23 cellular contexts compared by ENCODE assay signal in genomic region chr6:50007821-50008220, GRCh38. TPM values are rescaled to one million over a fixed set of nuclear protein-coding genes. Genes with fewer than 3 reads are reported as not detected.
DNase-seq lines count a peak whose midpoint lies in the region; ATAC-seq, FAIRE-seq and TF ChIP-seq lines count a peak whose summit lies in the region.
"Had no signal": no experiment of that assay in that cellular context is flagged by ENCODE, and none has a peak within 500 bp of the region (broad histone marks: within the 10 kb centered on the region; RNA-seq: fewer than 3 reads in every experiment).

No MANE protein-coding gene starts in this region.

- no peaks in the 10 kb centered on the region for H4K20me1 ChIP-seq in astrocyte (ENCODE audit: insufficient read depth, low read length)
- no peaks in the 10 kb centered on the region for H4K20me1 ChIP-seq in keratinocyte (ENCODE audit: control insufficient read depth, extremely low read depth, insufficient read depth, low read length)

- H3K9me1 ChIP-seq in keratinocyte (ENCODE audit: control insufficient read depth, extremely low read depth, insufficient read depth, low read length): no peaks in the 10 kb centered on the region

- FAIRE-seq in HTR-8/SVneo (lab: Jason Lieb, UNC): no peak
- no peak for FAIRE-seq in astrocyte (lab: Jason Lieb, UNC)
- peak; percentile 83 for FAIRE-seq in keratinocyte (lab: Jason Lieb, UNC)
- FAIRE-seq: endometrium had no signal

- intact Hi-C loops in Calu3 (cut with micrococcal nuclease; ENCODE audit: unreplicated experiment): no loop called here
- intact Hi-C loops in body of pancreas (cut with DNase I): no loop called here
- intact Hi-C loops in CD8-positive, alpha-beta T cell (cut with DNase I, micrococcal nuclease): no loop called here

- DNase-seq in Calu3: no peak
- peak; percentile 21 for DNase-seq in HTR-8/SVneo (ENCODE audit: insufficient read length, low spot score)
- peak; percentile 17 for DNase-seq in astrocyte (ENCODE audit: low read depth)
- DNase-seq in keratinocyte (ENCODE audit: low read depth, low spot score): peak; percentile 15
- no peak for DNase-seq in body of pancreas
- no peak for DNase-seq in germinal center (ENCODE audit: low spot score)
- DNase-seq in D341Med (ENCODE audit: low spot score): no peak
- DNase-seq in CD8-positive, alpha-beta T cell: no peak
- DNase-seq: ACHN; activated CD4-positive, alpha-beta T cell treated with anti-CD3 and anti-CD28 coated beads, Interleukin-2, amount 10 ng/mL, durations not matched to agents 7 days and 5 days; activated CD8-positive, alpha-beta memory T cell treated with anti-CD3 and anti-CD28 coated beads, Interleukin-2, amount 50 U/mL, for 48 hours; CD4-positive, CD25-positive, alpha-beta regulatory T cell; colonic mucosa; DMS79; left ventricle myocardium superior; mucosa of descending colon; NCI-H187; NCI-H345; right cardiac atrium; stimulated activated naive CD4-positive, alpha-beta T cell treated with Interleukin-2 at 50 U/mL for 16 hours; trophoblast cell had no signal

- CTCF ChIA-PET in Calu3 (lab: Charles Lee): interaction anchor here (0.6 to 0.7 kb wide), 2 partner anchors 86 to 813 kb away, joined by 3 to 12 read pairs; no protein-coding TSS in a partner anchor
- CTCF ChIA-PET in CD8-positive, alpha-beta T cell (lab: Charles Lee): no interaction called here

- dilution Hi-C loops in keratinocyte (cut with MboI; ENCODE audit: extremely low pct_ligation_motif_present, low sequenced_read_pairs): no loop called here

- H3K9me3 ChIP-seq in astrocyte (ENCODE audit: insufficient read depth, low read depth, low read length) (no peaks in the 10 kb centered on the region), keratinocyte (ENCODE audit: control insufficient read depth, low read depth, low read length) (no peaks in the 10 kb centered on the region), body of pancreas (no peaks in the 10 kb centered on the region)
- H3K9me3 ChIP-seq in CD8-positive, alpha-beta T cell (ENCODE audit: low read length): no peaks in the 10 kb centered on the region
- H3K9me3 ChIP-seq: colonic mucosa, mucosa of descending colon, neutrophil had no signal

- BruUV-seq in Calu3 (replicated peaks; lab: Mats Ljungman, UMichigan): no TSS peak

- peak overlapping the region; percentile 13 for H3K4me2 ChIP-seq in astrocyte (ENCODE audit: low read length)
- H3K4me2 ChIP-seq in keratinocyte (ENCODE audit: control insufficient read depth, extremely low read depth, insufficient read depth, low read depth, low read length): peak overlapping the region; percentile 60

- 62 to 69% methylated on average over 3 of the region's 3 CpGs for WGBS in body of pancreas, 2 donors

- H3K9ac ChIP-seq in astrocyte (ENCODE audit: low read length) (no peak overlapping the region), keratinocyte (ENCODE audit: control insufficient read depth, extremely low read depth, insufficient read depth, low read length) (no peak overlapping the region)

- H3K36me3 Mint-ChIP-seq in Calu3 (ENCODE audit: insufficient read depth, unreplicated experiment) (no peaks in the 10 kb centered on the region), astrocyte (ENCODE audit: low read depth, unreplicated experiment) (no peaks in the 10 kb centered on the region)
- H3K36me3 Mint-ChIP-seq in CD8-positive, alpha-beta T cell: no peaks in the 10 kb centered on the region
- H3K36me3 Mint-ChIP-seq: CD4-positive, CD25-positive, alpha-beta regulatory T cell had no signal

- H3K27me3 Mint-ChIP-seq in Calu3 (ENCODE audit: unreplicated experiment): no peaks in the 10 kb centered on the region
- H3K27me3 Mint-ChIP-seq in astrocyte (ENCODE audit: low read depth, unreplicated experiment): no peaks in the 10 kb centered on the region
- no peaks in the 10 kb centered on the region for H3K27me3 Mint-ChIP-seq in CD8-positive, alpha-beta T cell (ENCODE audit: low read depth)
- H3K27me3 Mint-ChIP-seq: activated CD4-positive, alpha-beta T cell treated with anti-CD3 and anti-CD28 coated beads, Interleukin-2, amount 10 ng/mL, durations not matched to agents 7 days and 5 days; CD4-positive, CD25-positive, alpha-beta regulatory T cell had no signal

- H3K4me3 Mint-ChIP-seq in Calu3 (ENCODE audit: low read depth, unreplicated experiment) (no peak overlapping the region), astrocyte (ENCODE audit: unreplicated experiment) (no peak overlapping the region)
- no peak overlapping the region for H3K4me3 Mint-ChIP-seq in CD8-positive, alpha-beta T cell
- H3K4me3 Mint-ChIP-seq: activated CD4-positive, alpha-beta T cell treated with anti-CD3 and anti-CD28 coated beads, Interleukin-2, amount 10 ng/mL, durations not matched to agents 7 days and 5 days; CD4-positive, CD25-positive, alpha-beta regulatory T cell had no signal

- no peak for TF ChIP-seq POLR2A in body of pancreas (IDR thresholded peaks at IDR 0.05)

- H3K9me3 Mint-ChIP-seq in Calu3 (ENCODE audit: low read depth, unreplicated experiment): no peaks in the 10 kb centered on the region
- no peaks in the 10 kb centered on the region for H3K9me3 Mint-ChIP-seq in astrocyte (ENCODE audit: unreplicated experiment)
- H3K9me3 Mint-ChIP-seq in CD8-positive, alpha-beta T cell: no peaks in the 10 kb centered on the region
- H3K9me3 Mint-ChIP-seq: activated CD4-positive, alpha-beta T cell treated with anti-CD3 and anti-CD28 coated beads, Interleukin-2, amount 10 ng/mL, durations not matched to agents 7 days and 5 days had no signal

- peak overlapping the region; percentile 55 for H3K27ac Mint-ChIP-seq in Calu3 (ENCODE audit: unreplicated experiment)
- no peak overlapping the region for H3K27ac Mint-ChIP-seq in astrocyte (ENCODE audit: unreplicated experiment)
- H3K27ac Mint-ChIP-seq in CD8-positive, alpha-beta T cell: no peak overlapping the region
- H3K27ac Mint-ChIP-seq: activated CD4-positive, alpha-beta T cell treated with anti-CD3 and anti-CD28 coated beads, Interleukin-2, amount 10 ng/mL, durations not matched to agents 7 days and 5 days; CD4-positive, CD25-positive, alpha-beta regulatory T cell had no signal

- TF ChIP-seq CTCF in Calu3 (IDR thresholded peaks at IDR 0.05; ENCODE audit: unreplicated experiment): no peak
- no peak for TF ChIP-seq CTCF in astrocyte (IDR thresholded peaks at IDR 0.05; ENCODE audit: insufficient read depth, low read depth, low read length)
- TF ChIP-seq CTCF in keratinocyte (optimal IDR thresholded peaks at IDR 0.05 in 1 of 3, IDR thresholded peaks at IDR 0.05 in 1 of 3, conservative IDR thresholded peaks at IDR 0.05 in 1 of 3; ENCODE audit: extremely low read depth in 1 of 3, insufficient read depth in 2 of 3, low read length in 3 of 3): no peak
- no peak for TF ChIP-seq CTCF in body of pancreas (IDR thresholded peaks at IDR 0.05)
- no peak for TF ChIP-seq CTCF in CD8-positive, alpha-beta T cell (IDR thresholded peaks at IDR 0.05)

- ATAC-seq in body of pancreas: no peak
- no peak for ATAC-seq in CD8-positive, alpha-beta T cell
- ATAC-seq: left ventricle myocardium superior, mucosa of descending colon, right cardiac atrium had no signal

- no peak overlapping the region for H3K4me3 ChIP-seq in astrocyte (ENCODE audit: insufficient read depth, low read depth, low read length)
- H3K4me3 ChIP-seq in keratinocyte (ENCODE audit: control insufficient read depth in 2 of 3, extremely low read depth in 1 of 3, insufficient read depth in 2 of 3, low read depth in 1 of 3, low read length in 3 of 3): no peak overlapping the region
- H3K4me3 ChIP-seq in body of pancreas: no peak overlapping the region
- no peak overlapping the region for H3K4me3 ChIP-seq in CD8-positive, alpha-beta T cell (ENCODE audit: low read depth, low read length)
- H3K4me3 ChIP-seq: colonic mucosa, mucosa of descending colon had no signal

- H3K4me1 ChIP-seq in astrocyte (ENCODE audit: insufficient read depth, low read length) (no peaks in the 10 kb centered on the region), keratinocyte (ENCODE audit: control insufficient read depth, extremely low read depth, insufficient read depth, low read length) (peaks cover 12% of the 10 kb centered on the region), body of pancreas (no peaks in the 10 kb centered on the region)
- H3K4me1 ChIP-seq in CD8-positive, alpha-beta T cell (ENCODE audit: insufficient read depth, low read length): no peaks in the 10 kb centered on the region
- H3K4me1 ChIP-seq: colonic mucosa had no signal

- H2AFZ ChIP-seq in astrocyte (ENCODE audit: low read depth, low read length): no peak overlapping the region
- no peak overlapping the region for H2AFZ ChIP-seq in keratinocyte (ENCODE audit: control insufficient read depth, low read length)

- H3K4me1 Mint-ChIP-seq in Calu3 (ENCODE audit: low read depth, unreplicated experiment): peaks cover 13% of the 10 kb centered on the region
- H3K4me1 Mint-ChIP-seq in astrocyte (ENCODE audit: low read depth, unreplicated experiment): peaks cover 10% of the 10 kb centered on the region
- H3K4me1 Mint-ChIP-seq in CD8-positive, alpha-beta T cell (ENCODE audit: low read depth): no peaks in the 10 kb centered on the region
- H3K4me1 Mint-ChIP-seq: activated CD4-positive, alpha-beta T cell treated with anti-CD3 and anti-CD28 coated beads, Interleukin-2, amount 10 ng/mL, durations not matched to agents 7 days and 5 days; CD4-positive, CD25-positive, alpha-beta regulatory T cell had no signal

- no peaks in the 10 kb centered on the region for H3K79me2 ChIP-seq in astrocyte (ENCODE audit: insufficient read depth, low read length)
- no peaks in the 10 kb centered on the region for H3K79me2 ChIP-seq in keratinocyte (ENCODE audit: control insufficient read depth, insufficient read depth, low read length)

- H3K27ac ChIP-seq in astrocyte (ENCODE audit: low read depth, low read length): no peak overlapping the region
- peak overlapping the region; percentile 40 for H3K27ac ChIP-seq in keratinocyte (ENCODE audit: control insufficient read depth, insufficient read depth, low read length)
- H3K27ac ChIP-seq in body of pancreas: no peak overlapping the region
- H3K27ac ChIP-seq in CD8-positive, alpha-beta T cell (ENCODE audit: low read depth, low read length): no peak overlapping the region
- H3K27ac ChIP-seq: colonic mucosa, neutrophil had no signal

- H3K27me3 ChIP-seq in astrocyte (ENCODE audit: insufficient read depth, low read length) (no peaks in the 10 kb centered on the region), keratinocyte (ENCODE audit: control insufficient read depth, extremely low read depth, insufficient read depth, low read length) (no peaks in the 10 kb centered on the region), body of pancreas (no peaks in the 10 kb centered on the region)
- H3K27me3 ChIP-seq in CD8-positive, alpha-beta T cell (ENCODE audit: insufficient read depth, low read length): no peaks in the 10 kb centered on the region
- H3K27me3 ChIP-seq: colonic mucosa, neutrophil had no signal

- POLR2A ChIA-PET in CD8-positive, alpha-beta T cell (lab: Charles Lee): no interaction called here

- H3K36me3 ChIP-seq in astrocyte (ENCODE audit: insufficient read depth, low read length) (no peaks in the 10 kb centered on the region), keratinocyte (ENCODE audit: control insufficient read depth in 2 of 2, extremely low read depth in 1 of 2, insufficient read depth in 2 of 2, low read length in 2 of 2) (no peaks in the 10 kb centered on the region), body of pancreas (replicated peaks in 1 of 2; ENCODE audit: insufficient read depth in 1 of 2, low read depth in 2 of 2) (no peaks in the 10 kb centered on the region)
- H3K36me3 ChIP-seq in CD8-positive, alpha-beta T cell (ENCODE audit: insufficient read depth, low read length): no peaks in the 10 kb centered on the region
- H3K36me3 ChIP-seq: colonic mucosa, neutrophil had no signal

RNA-seq across cellular contexts. Expression of gene DEFB110, which starts 14.0 kb away (rescaled TPM):
- total RNA-seq in Calu3 (2022): not detected in 2 replicates
- total RNA-seq in astrocyte: not detected in 2 replicates
- not detected in 3 replicates for polyA plus RNA-seq in keratinocyte
- not detected for polyA plus RNA-seq in keratinocyte (2011; ENCODE audit: low read depth)
- not detected in 2 replicates for polyA plus RNA-seq in keratinocyte (2011; cell fraction: cytosol; rRNA removed)
- polyA plus RNA-seq in keratinocyte (2011; cell fraction: nucleus; rRNA removed): not detected in 2 replicates
- polyA plus RNA-seq in keratinocyte (2012; ENCODE audit: low replicate concordance): not detected in 2 replicates
- not detected in 3 replicates for polyA minus RNA-seq in keratinocyte
- not detected for polyA minus RNA-seq in keratinocyte (2011; cell fraction: cytosol; rRNA and poly(A)+ RNA removed)
- polyA minus RNA-seq in keratinocyte (2011; cell fraction: nucleus; rRNA and poly(A)+ RNA removed): not detected in 2 replicates
- not detected for total RNA-seq in body of pancreas
- total RNA-seq in CD8-positive, alpha-beta T cell: not detected
- total RNA-seq: activated CD4-positive, alpha-beta T cell treated with anti-CD3 and anti-CD28 coated beads, Interleukin-2, amount 10 ng/mL, durations not matched to agents 7 days and 5 days; CD4-positive, CD25-positive, alpha-beta regulatory T cell; colonic mucosa; left ventricle myocardium superior; mucosa of descending colon; right cardiac atrium had no signal
- polyA plus RNA-seq: CD4-positive, CD25-positive, alpha-beta regulatory T cell; right cardiac atrium had no signal

RNA-seq across cellular contexts. Expression of gene DEFB113, which starts 38.4 kb away (rescaled TPM):
- total RNA-seq in Calu3 (2022) (not detected in 2 replicates), astrocyte (not detected in 2 replicates), body of pancreas (not detected)
- not detected in 3 replicates for polyA plus RNA-seq in keratinocyte
- polyA plus RNA-seq in keratinocyte (2011; ENCODE audit: low read depth): not detected
- polyA plus RNA-seq in keratinocyte (2011; cell fraction: cytosol; rRNA removed): not detected in 2 replicates
- not detected in 2 replicates for polyA plus RNA-seq in keratinocyte (2011; cell fraction: nucleus; rRNA removed)
- not detected in 2 replicates for polyA plus RNA-seq in keratinocyte (2012; ENCODE audit: low replicate concordance)
- not detected in 3 replicates for polyA minus RNA-seq in keratinocyte
- not detected for polyA minus RNA-seq in keratinocyte (2011; cell fraction: cytosol; rRNA and poly(A)+ RNA removed)
- polyA minus RNA-seq in keratinocyte (2011; cell fraction: nucleus; rRNA and poly(A)+ RNA removed): not detected in 2 replicates
- total RNA-seq in CD8-positive, alpha-beta T cell: not detected
- total RNA-seq: activated CD4-positive, alpha-beta T cell treated with anti-CD3 and anti-CD28 coated beads, Interleukin-2, amount 10 ng/mL, durations not matched to agents 7 days and 5 days; CD4-positive, CD25-positive, alpha-beta regulatory T cell; colonic mucosa; left ventricle myocardium superior; mucosa of descending colon; right cardiac atrium had no signal
- polyA plus RNA-seq: CD4-positive, CD25-positive, alpha-beta regulatory T cell; right cardiac atrium had no signal

RNA-seq across cellular contexts. Expression of gene DEFB112, which starts 41.9 kb away (rescaled TPM):
- total RNA-seq in Calu3 (2022): not detected in 2 replicates
- not detected in 2 replicates for total RNA-seq in astrocyte
- not detected in 3 replicates for polyA plus RNA-seq in keratinocyte
- polyA plus RNA-seq in keratinocyte (2011; ENCODE audit: low read depth): not detected
- polyA plus RNA-seq in keratinocyte (2011; cell fraction: cytosol; rRNA removed): not detected in 2 replicates
- not detected in 2 replicates for polyA plus RNA-seq in keratinocyte (2011; cell fraction: nucleus; rRNA removed)
- polyA plus RNA-seq in keratinocyte (2012; ENCODE audit: low replicate concordance): not detected in 2 replicates
- polyA minus RNA-seq in keratinocyte: not detected in 3 replicates
- polyA minus RNA-seq in keratinocyte (2011; cell fraction: cytosol; rRNA and poly(A)+ RNA removed): not detected
- not detected in 2 replicates for polyA minus RNA-seq in keratinocyte (2011; cell fraction: nucleus; rRNA and poly(A)+ RNA removed)
- not detected for total RNA-seq in body of pancreas
- total RNA-seq in CD8-positive, alpha-beta T cell: not detected
- total RNA-seq: activated CD4-positive, alpha-beta T cell treated with anti-CD3 and anti-CD28 coated beads, Interleukin-2, amount 10 ng/mL, durations not matched to agents 7 days and 5 days; CD4-positive, CD25-positive, alpha-beta regulatory T cell; colonic mucosa; left ventricle myocardium superior; mucosa of descending colon; right cardiac atrium had no signal
- polyA plus RNA-seq: CD4-positive, CD25-positive, alpha-beta regulatory T cell; right cardiac atrium had no signal

RNA-seq across cellular contexts. Expression of gene DEFB114, which starts 43.9 kb away (rescaled TPM):
- not detected in 2 replicates for total RNA-seq in Calu3 (2022)
- not detected in 2 replicates for total RNA-seq in astrocyte
- not detected in 3 replicates for polyA plus RNA-seq in keratinocyte
- polyA plus RNA-seq in keratinocyte (2011; ENCODE audit: low read depth): not detected
- not detected in 2 replicates for polyA plus RNA-seq in keratinocyte (2011; cell fraction: cytosol; rRNA removed)
- polyA plus RNA-seq in keratinocyte (2011; cell fraction: nucleus; rRNA removed): not detected in 2 replicates
- not detected in 2 replicates for polyA plus RNA-seq in keratinocyte (2012; ENCODE audit: low replicate concordance)
- not detected in 3 replicates for polyA minus RNA-seq in keratinocyte
- polyA minus RNA-seq in keratinocyte (2011; cell fraction: cytosol; rRNA and poly(A)+ RNA removed): not detected
- not detected in 2 replicates for polyA minus RNA-seq in keratinocyte (2011; cell fraction: nucleus; rRNA and poly(A)+ RNA removed)
- not detected for total RNA-seq in body of pancreas
- not detected for total RNA-seq in CD8-positive, alpha-beta T cell
- total RNA-seq: activated CD4-positive, alpha-beta T cell treated with anti-CD3 and anti-CD28 coated beads, Interleukin-2, amount 10 ng/mL, durations not matched to agents 7 days and 5 days; CD4-positive, CD25-positive, alpha-beta regulatory T cell; colonic mucosa; left ventricle myocardium superior; mucosa of descending colon; right cardiac atrium had no signal
- polyA plus RNA-seq: CD4-positive, CD25-positive, alpha-beta regulatory T cell; right cardiac atrium had no signal

Comparison
In these comparisons a context has a peak if more than half of its experiments do, and no peak if none do; other contexts are left out.
1. DNase-seq: peak in HTR-8/SVneo (single experiment), astrocyte (single experiment) and keratinocyte (single experiment); none in Calu3 (single experiment), body of pancreas (0 of 4), germinal center (single experiment), D341Med (single experiment) and CD8-positive, alpha-beta T cell (0 of 7).